1 cellular context compared by ENCODE assay signal in genomic region chr1:156608981-156609380, GRCh38.
TF ChIP-seq lines count a peak whose summit lies in the region.

No MANE protein-coding gene starts in this region.

TF ChIP-seq in GM12878, 131 proteins besides CTCF, POLR2A, EP300 and RAD21:
- peak; percentile 84 for TF ChIP-seq SMC3 (IDR thresholded peaks at IDR 0.05; ENCODE audit: borderline replicate concordance, low read length)
- TF ChIP-seq RELA (IDR thresholded peaks at IDR 0.05; ENCODE audit: borderline replicate concordance, partially characterized antibody) = no peak
- peak; percentile 46; the same call in 1 of the 2 replicates for TF ChIP-seq YY1 (IDR thresholded peaks at IDR 0.05; ENCODE audit: low read depth, low read length)
- TF ChIP-seq TCF12 (IDR thresholded peaks at IDR 0.05; ENCODE audit: low read depth, low read length) = 0 out of 2 replicates have a peak, but pooled peaks have one; percentile 35
